In the genomic region with DNA sequence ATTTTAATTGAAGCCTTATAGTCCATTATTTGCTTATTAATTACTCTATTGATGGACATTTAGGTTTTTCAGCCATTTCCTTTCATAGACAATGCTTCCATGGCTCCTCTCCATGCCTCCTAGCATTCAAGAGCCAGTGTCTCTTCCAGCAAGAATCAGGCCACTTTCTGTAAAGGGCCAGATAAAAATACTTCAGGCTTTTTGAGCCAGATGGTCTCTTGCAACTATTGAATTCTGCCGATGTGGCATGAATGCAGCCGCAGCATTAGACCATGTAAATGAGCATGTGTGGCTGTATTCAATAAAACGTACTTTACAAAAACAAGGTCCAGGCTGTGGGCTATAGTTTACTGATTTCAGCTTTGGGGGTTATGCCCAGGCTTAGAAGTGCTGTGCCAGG, we compare ENCODE assay signal across 14 cellular contexts. TPM values are rescaled to one million over a fixed set of nuclear protein-coding genes. Genes with fewer than 3 reads are reported as not detected.
A peak's percentile ranks its signal among the peaks of the same experiment; 100 is the strongest.
DNase-seq lines count a peak whose midpoint lies in the region; TF ChIP-seq lines count a peak whose summit lies in the region.
"Had no signal": no experiment of that assay in that cellular context is flagged by ENCODE, and none has a peak within 500 bp of the region (broad histone marks: within the 10 kb centered on the region; RNA-seq: fewer than 3 reads in every experiment).

No MANE protein-coding gene starts in this region.

- no peak overlapping the region for H3K4me3 ChIP-seq in dorsolateral prefrontal cortex
- H3K4me3 ChIP-seq in effector memory CD4-positive, alpha-beta T cell (ENCODE audit: insufficient read depth, low read depth, low read length, poor library complexity, severe bottlenecking) = no peak overlapping the region
- H3K4me3 ChIP-seq: BLaER1 treated with 17β-estradiol and CSF1 and Interleukin-3, amounts not matched to agents 10 nM and 100 nM; GM23338 had no signal

- H3K9me3 ChIP-seq in effector memory CD4-positive, alpha-beta T cell (ENCODE audit: control insufficient read depth, low read length) = no peaks in the 10 kb centered on the region
- H3K9me3 ChIP-seq: BLaER1 treated with 17β-estradiol and CSF1 and Interleukin-3, amounts not matched to agents 10 nM and 100 nM had no signal

- no peak for TF ChIP-seq CTCF in dorsolateral prefrontal cortex (IDR thresholded peaks at IDR 0.05 in 54 of 56, conservative IDR thresholded peaks at IDR 0.05 in 2 of 56; ENCODE audit: low read depth in 1 of 56, partially characterized antibody in 56 of 56)

- H3K27me3 ChIP-seq in dorsolateral prefrontal cortex = no peaks in the 10 kb centered on the region
- no peaks in the 10 kb centered on the region for H3K27me3 ChIP-seq in effector memory CD4-positive, alpha-beta T cell (replicated peaks; ENCODE audit: control insufficient read depth, insufficient read depth, low read length, poor library complexity, severe bottlenecking)
- H3K27me3 ChIP-seq: BLaER1 treated with 17β-estradiol and CSF1 and Interleukin-3, amounts not matched to agents 10 nM and 100 nM had no signal

- peak overlapping the region in 51 of 59 donors; percentile 3 to 78 (median 49) for H3K27ac ChIP-seq in dorsolateral prefrontal cortex
- no peak overlapping the region for H3K27ac ChIP-seq in effector memory CD4-positive, alpha-beta T cell (ENCODE audit: insufficient read depth, low read length, poor library complexity, severe bottlenecking)
- H3K27ac ChIP-seq: BLaER1 treated with 17β-estradiol and CSF1 and Interleukin-3, amounts not matched to agents 10 nM and 100 nM had no signal

- H3K36me3 Mint-ChIP-seq in activated CD4-positive, alpha-beta T cell treated with anti-CD3 and anti-CD28 coated beads, Interleukin-2, amount 10 ng/mL, durations not matched to agents 7 days and 5 days (ENCODE audit: low read depth) = peaks cover 10% of the 10 kb centered on the region
- no peaks in the 10 kb centered on the region for H3K36me3 Mint-ChIP-seq in activated naive CD4-positive, alpha-beta T cell treated with anti-CD3 and anti-CD28 coated beads, Interleukin-2, amount 10 ng/mL, durations not matched to agents 7 days and 5 days
- peaks cover 9% of the 10 kb centered on the region for H3K36me3 Mint-ChIP-seq in activated naive CD4-positive, alpha-beta T cell treated with anti-CD3 and anti-CD28 coated beads for 36 hours (ENCODE audit: low read depth)

- peaks cover 7% of the 10 kb centered on the region for H3K36me3 ChIP-seq in effector memory CD4-positive, alpha-beta T cell (ENCODE audit: control insufficient read depth, insufficient read depth, low read length)

- no peaks in the 10 kb centered on the region for H3K4me1 ChIP-seq in effector memory CD4-positive, alpha-beta T cell (ENCODE audit: control insufficient read depth, insufficient read depth, low read length, poor library complexity, severe bottlenecking)
- H3K4me1 ChIP-seq: BLaER1 treated with 17β-estradiol and CSF1 and Interleukin-3, amounts not matched to agents 10 nM and 100 nM had no signal

- intact Hi-C loops in activated naive CD4-positive, alpha-beta T cell treated with anti-CD3 and anti-CD28 coated beads for 36 hours (cut with micrococcal nuclease) = loop anchor here (5.0 kb wide), 1 partner anchor 429 kb away; no protein-coding TSS in a partner anchor
- intact Hi-C loops in dorsolateral prefrontal cortex (cut with DNase I) = loop anchor here (5.0 to 10.0 kb wide), 2 partner anchors 426 to 1784 kb away; a partner anchor contains a TSS

- peak overlapping the region; percentile 77 for H3K27ac Mint-ChIP-seq in activated CD4-positive, alpha-beta T cell treated with anti-CD3 and anti-CD28 coated beads, Interleukin-2, amount 10 ng/mL, durations not matched to agents 7 days and 5 days
- peak overlapping the region; percentile 43 for H3K27ac Mint-ChIP-seq in activated naive CD4-positive, alpha-beta T cell treated with anti-CD3 and anti-CD28 coated beads, Interleukin-2, amount 10 ng/mL, durations not matched to agents 7 days and 5 days
- H3K27ac Mint-ChIP-seq in activated naive CD4-positive, alpha-beta T cell treated with anti-CD3 and anti-CD28 coated beads for 36 hours = no peak overlapping the region
- H3K27ac Mint-ChIP-seq: CD4-positive, alpha-beta T cell; GM23338 had no signal

- CTCF ChIA-PET in activated CD4-positive, alpha-beta T cell treated with anti-CD3 and anti-CD28 coated beads, Interleukin-2, amount 10 ng/mL, durations not matched to agents 7 days and 5 days (lab: Charles Lee) = interaction anchor here (1.1 kb wide), 1 partner anchor 103 kb away, joined by 3 read pairs; no protein-coding TSS in a partner anchor
- CTCF ChIA-PET in activated naive CD4-positive, alpha-beta T cell treated with anti-CD3 and anti-CD28 coated beads, Interleukin-2, amount 10 ng/mL, durations not matched to agents 7 days and 5 days (lab: Charles Lee) = interaction anchor here (2.4 kb wide), 1 partner anchor 214 kb away, joined by 7 read pairs; no protein-coding TSS in a partner anchor
- CTCF ChIA-PET in activated naive CD4-positive, alpha-beta T cell treated with anti-CD3 and anti-CD28 coated beads for 36 hours (lab: Charles Lee) = no interaction called here

- H3K27me3 Mint-ChIP-seq in activated CD4-positive, alpha-beta T cell treated with anti-CD3 and anti-CD28 coated beads, Interleukin-2, amount 10 ng/mL, durations not matched to agents 7 days and 5 days = no peaks in the 10 kb centered on the region
- H3K27me3 Mint-ChIP-seq in activated naive CD4-positive, alpha-beta T cell treated with anti-CD3 and anti-CD28 coated beads, Interleukin-2, amount 10 ng/mL, durations not matched to agents 7 days and 5 days = no peaks in the 10 kb centered on the region
- no peaks in the 10 kb centered on the region for H3K27me3 Mint-ChIP-seq in activated naive CD4-positive, alpha-beta T cell treated with anti-CD3 and anti-CD28 coated beads for 36 hours (ENCODE audit: low read depth)
- H3K27me3 Mint-ChIP-seq: CD4-positive, alpha-beta T cell had no signal

- DNase-seq in activated CD4-positive, alpha-beta T cell treated with anti-CD3 and anti-CD28 coated beads, Interleukin-2, amount 10 ng/mL, durations not matched to agents 7 days and 5 days = no peak
- no peak for DNase-seq in activated CD4-positive, alpha-beta T cell treated with anti-CD3 and anti-CD28 coated beads for 48 hours
- DNase-seq in activated naive CD4-positive, alpha-beta T cell treated with anti-CD3 and anti-CD28 coated beads, Interleukin-2, amount 10 ng/mL, durations not matched to agents 7 days and 5 days = no peak
- no peak for DNase-seq in activated naive CD4-positive, alpha-beta T cell treated with anti-CD3 and anti-CD28 coated beads for 36 hours
- no peak for DNase-seq in dorsolateral prefrontal cortex
- DNase-seq in superior temporal gyrus (ENCODE audit: extremely low spot score) = peak; percentile 57
- no peak for DNase-seq in effector memory CD4-positive, alpha-beta T cell
- DNase-seq in NAMALWA (ENCODE audit: low spot score) = no peak
- DNase-seq: 8988T; CD4-positive, alpha-beta T cell; DMS79; H7 had no signal

- H3K4me1 Mint-ChIP-seq in activated CD4-positive, alpha-beta T cell treated with anti-CD3 and anti-CD28 coated beads, Interleukin-2, amount 10 ng/mL, durations not matched to agents 7 days and 5 days = peaks cover 33% of the 10 kb centered on the region
- H3K4me1 Mint-ChIP-seq in activated naive CD4-positive, alpha-beta T cell treated with anti-CD3 and anti-CD28 coated beads, Interleukin-2, amount 10 ng/mL, durations not matched to agents 7 days and 5 days = peaks cover 36% of the 10 kb centered on the region
- no peaks in the 10 kb centered on the region for H3K4me1 Mint-ChIP-seq in activated naive CD4-positive, alpha-beta T cell treated with anti-CD3 and anti-CD28 coated beads for 36 hours (ENCODE audit: low read depth)
- H3K4me1 Mint-ChIP-seq: GM23338 had no signal

- no peaks in the 10 kb centered on the region for H3K9me3 Mint-ChIP-seq in activated CD4-positive, alpha-beta T cell treated with anti-CD3 and anti-CD28 coated beads, Interleukin-2, amount 10 ng/mL, durations not matched to agents 7 days and 5 days
- no peaks in the 10 kb centered on the region for H3K9me3 Mint-ChIP-seq in activated naive CD4-positive, alpha-beta T cell treated with anti-CD3 and anti-CD28 coated beads, Interleukin-2, amount 10 ng/mL, durations not matched to agents 7 days and 5 days
- no peaks in the 10 kb centered on the region for H3K9me3 Mint-ChIP-seq in activated naive CD4-positive, alpha-beta T cell treated with anti-CD3 and anti-CD28 coated beads for 36 hours
- H3K9me3 Mint-ChIP-seq: CD4-positive, alpha-beta T cell had no signal

- H3K4me3 Mint-ChIP-seq in activated CD4-positive, alpha-beta T cell treated with anti-CD3 and anti-CD28 coated beads, Interleukin-2, amount 10 ng/mL, durations not matched to agents 7 days and 5 days = no peak overlapping the region
- no peak overlapping the region for H3K4me3 Mint-ChIP-seq in activated naive CD4-positive, alpha-beta T cell treated with anti-CD3 and anti-CD28 coated beads, Interleukin-2, amount 10 ng/mL, durations not matched to agents 7 days and 5 days
- no peak overlapping the region for H3K4me3 Mint-ChIP-seq in activated naive CD4-positive, alpha-beta T cell treated with anti-CD3 and anti-CD28 coated beads for 36 hours
- H3K4me3 Mint-ChIP-seq: CD4-positive, alpha-beta T cell; GM23338 had no signal

- POLR2A ChIA-PET in activated CD4-positive, alpha-beta T cell treated with anti-CD3 and anti-CD28 coated beads, Interleukin-2, amount 10 ng/mL, durations not matched to agents 7 days and 5 days (lab: Charles Lee) = no interaction called here

RNA-seq across cellular contexts. Expression of a gene that starts 38.4 kb away (rescaled TPM):
- 1 to 10 TPM; 7.9 to 9.2 TPM for total RNA-seq in activated CD4-positive, alpha-beta T cell treated with anti-CD3 and anti-CD28 coated beads, Interleukin-2, amount 10 ng/mL, durations not matched to agents 7 days and 5 days
- total RNA-seq in activated naive CD4-positive, alpha-beta T cell treated with anti-CD3 and anti-CD28 coated beads for 36 hours = 1 to 10 TPM; 3.6 to 6.1 TPM
- 10 to 100 TPM; 17.6 to 47.3 (median 30.2) TPM for total RNA-seq in dorsolateral prefrontal cortex
